ENCODE assay signal across 32 cellular contexts in the genomic region with DNA sequence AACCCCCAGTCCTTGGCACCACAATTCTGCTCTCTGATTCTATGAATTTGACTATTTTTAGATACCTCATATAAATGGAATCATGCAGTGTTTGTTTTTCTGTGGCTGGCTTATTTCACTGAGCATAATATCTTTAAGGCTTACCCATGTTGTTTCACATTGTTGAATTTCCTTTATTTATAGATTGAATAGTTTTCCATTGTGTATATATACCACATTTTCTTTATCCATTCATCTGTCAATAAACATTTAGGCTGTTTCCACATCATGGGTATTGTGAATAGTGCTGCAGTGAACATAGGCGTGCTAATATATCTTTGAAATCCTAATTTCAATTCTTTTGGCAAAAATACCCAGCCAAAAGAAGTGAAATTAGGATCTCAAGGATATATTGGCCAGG.
"Had no signal": no experiment of that assay in that cellular context is flagged by ENCODE, and none has a peak within 500 bp of the region (broad histone marks: within the 10 kb centered on the region; RNA-seq: fewer than 3 reads in every experiment).

No MANE protein-coding gene starts in this region.

- H3K9me3 Mint-ChIP-seq: activated T-helper 17 cell treated with anti-CD3 and anti-CD28 coated beads, Interleukin-2, amount 50 U/mL, for 72 hours had no signal

- H3K4me3 Mint-ChIP-seq: activated CD4-positive, alpha-beta T cell treated with anti-CD3 and anti-CD28 coated beads, Interleukin-2, amount 10 ng/mL, durations not matched to agents 24 days and 14 days; activated CD8-positive, alpha-beta T cell treated with anti-CD3 and anti-CD28 coated beads for 36 hours; activated naive CD4-positive, alpha-beta T cell treated with anti-CD3 and anti-CD28 coated beads, Interleukin-2, amount 50 U/mL, for 24 hours; activated naive CD8-positive, alpha-beta T cell treated with anti-CD3 and anti-CD28 coated beads, Interleukin-2, amount 10 ng/mL, durations not matched to agents 7 days and 5 days; activated T-cell treated with anti-CD3 and anti-CD28 coated beads, Interleukin-2, amount 50 U/mL, for 72 hours; activated T-helper 17 cell treated with anti-CD3 and anti-CD28 coated beads, Interleukin-2, amount 50 U/mL, for 72 hours; brain; T-helper 1 cell treated with Interleukin-12 subunit alpha and Interleukin-12 subunit beta and Interleukin-4 antibody, amounts not matched to agents 30 μg/mL and 1 μg/mL, for 36 hours; T-helper 2 cell treated with Interferon-gamma antibody and Interleukin-4, amounts not matched to agents 5 μg/mL and 100 μg/mL, for 36 hours had no signal

- H3K36me3 ChIP-seq: adrenal gland, SJCRH30 had no signal

- H3K9ac ChIP-seq: SK-N-SH had no signal

- H3K36me3 Mint-ChIP-seq: activated naive CD4-positive, alpha-beta T cell treated with anti-CD3 and anti-CD28 coated beads, Interleukin-2, amount 50 U/mL, for 24 hours; brain had no signal

- H3K4me1 Mint-ChIP-seq: activated naive CD4-positive, alpha-beta T cell treated with anti-CD3 and anti-CD28 coated beads, Interleukin-2, amount 50 U/mL, for 24 hours; activated T-helper 17 cell treated with anti-CD3 and anti-CD28 coated beads, Interleukin-2, amount 50 U/mL, for 72 hours had no signal

- FAIRE-seq: bronchial epithelial cell, colon, TTC549 had no signal

- H3K4me3 ChIP-seq: adrenal gland, SJCRH30 had no signal

- H3K27me3 Mint-ChIP-seq: activated CD4-positive, alpha-beta T cell treated with anti-CD3 and anti-CD28 coated beads, Interleukin-2, amount 10 ng/mL, durations not matched to agents 24 days and 14 days; activated CD8-positive, alpha-beta T cell treated with anti-CD3 and anti-CD28 coated beads for 36 hours; activated naive CD4-positive, alpha-beta T cell treated with anti-CD3 and anti-CD28 coated beads, Interleukin-2, amount 50 U/mL, for 24 hours; activated naive CD8-positive, alpha-beta T cell treated with anti-CD3 and anti-CD28 coated beads, Interleukin-2, amount 10 ng/mL, durations not matched to agents 7 days and 5 days; activated T-helper 17 cell treated with anti-CD3 and anti-CD28 coated beads, Interleukin-2, amount 50 U/mL, for 72 hours had no signal

- ATAC-seq: activated CD8-positive, alpha-beta T cell treated with anti-CD3 and anti-CD28 coated beads for 36 hours; activated T-cell treated with anti-CD3 and anti-CD28 coated beads, Interleukin-2, amount 50 U/mL, for 72 hours; activated T-helper 17 cell treated with anti-CD3 and anti-CD28 coated beads, Interleukin-2, amount 50 U/mL, for 72 hours had no signal

- DNase-seq: activated CD4-positive, alpha-beta T cell treated with anti-CD3 and anti-CD28 coated beads, Interleukin-2, amount 10 ng/mL, durations not matched to agents 24 days and 14 days; activated CD4-positive, alpha-beta T cell treated with anti-CD3 and anti-CD28 coated beads, Interleukin-2, amount 50 U/mL, for 4 hours; activated CD8-positive, alpha-beta T cell treated with anti-CD3 and anti-CD28 coated beads for 36 hours; activated effector memory CD4-positive, alpha-beta T cell treated with anti-CD3 and anti-CD28 coated beads, Interleukin-2, amount 50 U/mL, for 16 hours; activated naive CD4-positive, alpha-beta T cell treated with Interleukin-2 at 50 U/mL for 16 hours; activated naive CD8-positive, alpha-beta T cell treated with anti-CD3 and anti-CD28 coated beads, Interleukin-2, amount 10 ng/mL, durations not matched to agents 7 days and 5 days; activated T-cell treated with anti-CD3 and anti-CD28 coated beads, Interleukin-2, amount 50 U/mL, for 1 hour; activated T-cell treated with anti-CD3 and anti-CD28 coated beads, Interleukin-2, amount 50 U/mL, for 72 hours; adrenal gland; caudate nucleus; cerebellar nuclear complex; NCI-H1092 treated with DMSO at 0.1 percent for 48 hours; NCI-H1417; NCI-H146; NCI-H187; NCI-H2029 treated with DMSO at 0.1 percent for 48 hours; NCI-H2107; NCI-H2171; NCI-H510A; NCI-H526; NCI-H748 treated with DMSO at 0.1 percent for 48 hours; SHP77; SJCRH30; SK-N-SH had no signal

- H3K27ac Mint-ChIP-seq: activated CD4-positive, alpha-beta T cell treated with anti-CD3 and anti-CD28 coated beads, Interleukin-2, amount 10 ng/mL, durations not matched to agents 24 days and 14 days; activated CD8-positive, alpha-beta T cell treated with anti-CD3 and anti-CD28 coated beads for 36 hours; activated naive CD4-positive, alpha-beta T cell treated with anti-CD3 and anti-CD28 coated beads, Interleukin-2, amount 50 U/mL, for 24 hours; activated naive CD8-positive, alpha-beta T cell treated with anti-CD3 and anti-CD28 coated beads, Interleukin-2, amount 10 ng/mL, durations not matched to agents 7 days and 5 days; activated T-cell treated with anti-CD3 and anti-CD28 coated beads, Interleukin-2, amount 50 U/mL, for 72 hours; activated T-helper 17 cell treated with anti-CD3 and anti-CD28 coated beads, Interleukin-2, amount 50 U/mL, for 72 hours; brain; T-helper 1 cell treated with Interleukin-12 subunit alpha and Interleukin-12 subunit beta and Interleukin-4 antibody, amounts not matched to agents 30 μg/mL and 1 μg/mL, for 36 hours; T-helper 2 cell treated with Interferon-gamma antibody and Interleukin-4, amounts not matched to agents 5 μg/mL and 100 μg/mL, for 36 hours had no signal

- H3K27me3 ChIP-seq: adrenal gland, SJCRH30 had no signal

- H3K4me2 ChIP-seq: SK-N-SH had no signal

- H3K27ac ChIP-seq: adrenal gland, SJCRH30 had no signal
